Comparison of ENCODE assay signal across 33 cellular contexts in genomic region chr14:97513891-97514290, GRCh38.
A peak's percentile ranks its signal among the peaks of the same experiment; 100 is the strongest.
DNase-seq lines count a peak whose midpoint lies in the region; ATAC-seq and TF ChIP-seq lines count a peak whose summit lies in the region.
"Had no signal": no experiment of that assay in that cellular context is flagged by ENCODE, and none has a peak within 500 bp of the region (broad histone marks: within the 10 kb centered on the region; RNA-seq: fewer than 3 reads in every experiment).

No MANE protein-coding gene starts in this region.

- DNase-seq in A673 (ENCODE audit: low spot score) (peak; percentile 73), SK-N-MC (ENCODE audit: low read depth, low spot score) (peak; percentile 93), T-helper 17 cell (no peak), WERI-Rb-1 (no peak), NCI-H2029 treated with DMSO at 0.1 percent for 48 hours (lab: John Stamatoyannopoulos, UW) (no peak)
- DNase-seq: 8988T; ACHN; AML-193; BE2C; C1 segment of cervical spinal cord; Caco-2; Calu3; CD4-positive, alpha-beta memory T cell; CD4-positive, alpha-beta T cell; CD4-positive, CD25-positive, alpha-beta regulatory T cell; CD8-positive, alpha-beta memory T cell; CD8-positive, alpha-beta T cell; COR-L47; DMS 273 treated with DMSO at 0.1 percent for 48 hours; DMS153; DMS53; DMS79; DMS79 treated with DMSO at 0.1 percent for 48 hours; DND-41; EL had no signal

- H3K9ac ChIP-seq in SK-N-MC (ENCODE audit: insufficient read length), result peak overlapping the region; percentile 73
- H3K9ac ChIP-seq: BLaER1; BLaER1 treated with 17β-estradiol and CSF1 and Interleukin-3, amounts not matched to agents 10 nM and 100 nM had no signal

- H3K4me3 ChIP-seq in A673 (ENCODE audit: low read depth, low read length, poor library complexity, severe bottlenecking) (no peak overlapping the region), SK-N-MC (0 out of 2 replicates have a peak overlapping the region, but pooled peaks have one; percentile 0), WERI-Rb-1 (ENCODE audit: low read depth, low read length) (no peak overlapping the region)
- H3K4me3 ChIP-seq: A549; BLaER1; BLaER1 treated with 17β-estradiol and CSF1 and Interleukin-3, amounts not matched to agents 10 nM and 100 nM had no signal

- ATAC-seq in T-helper 17 cell (no peak), GM18861 (IDR thresholded peaks at IDR 0.05; ENCODE audit: unreplicated experiment) (no peak)
- ATAC-seq: A549; CD8-positive, alpha-beta T cell had no signal

- H3K4me1 ChIP-seq in A673 (ENCODE audit: insufficient read depth, low read length, poor library complexity, severe bottlenecking), result peaks cover 8% of the 10 kb centered on the region
- H3K4me1 ChIP-seq: A549; BE2C; BLaER1; BLaER1 treated with 17β-estradiol and CSF1 and Interleukin-3, amounts not matched to agents 10 nM and 100 nM; Caco-2 had no signal

- H3K36me3 ChIP-seq in A673 (ENCODE audit: insufficient read depth, low read length, poor library complexity, severe bottlenecking) (no peaks in the 10 kb centered on the region), SK-N-MC (ENCODE audit: insufficient read depth, low read length) (no peaks in the 10 kb centered on the region), WERI-Rb-1 (no peaks in the 10 kb centered on the region)
- H3K36me3 ChIP-seq: BE2C; BLaER1; BLaER1 treated with 17β-estradiol and CSF1 and Interleukin-3, amounts not matched to agents 10 nM and 100 nM had no signal

- H3K4me1 Mint-ChIP-seq in T-helper 17 cell, result no peaks in the 10 kb centered on the region
- H3K4me1 Mint-ChIP-seq: B cell; CD14-positive monocyte; CD8-positive, alpha-beta memory T cell had no signal

- no peaks in the 10 kb centered on the region for H3K27me3 ChIP-seq in A673 (replicated peaks; ENCODE audit: insufficient read depth, low read depth, low read length, poor library complexity)
- H3K27me3 ChIP-seq in WERI-Rb-1 (ENCODE audit: insufficient read depth, low read depth, severe bottlenecking), result peaks cover 53% of the 10 kb centered on the region
- H3K27me3 ChIP-seq: BE2C; BLaER1; BLaER1 treated with 17β-estradiol and CSF1 and Interleukin-3, amounts not matched to agents 10 nM and 100 nM had no signal

- no peaks in the 10 kb centered on the region for H3K27me3 Mint-ChIP-seq in T-helper 17 cell
- H3K27me3 Mint-ChIP-seq: B cell; CD4-positive, alpha-beta memory T cell; CD4-positive, alpha-beta T cell; CD4-positive, CD25-positive, alpha-beta regulatory T cell had no signal

- peak overlapping the region; percentile 24 for H3K27ac Mint-ChIP-seq in T-helper 17 cell
- H3K27ac Mint-ChIP-seq: B cell; CD4-positive, alpha-beta T cell; CD4-positive, CD25-positive, alpha-beta regulatory T cell; CD8-positive, alpha-beta T cell had no signal

- no peaks in the 10 kb centered on the region for H3K9me3 ChIP-seq in A673 (ENCODE audit: low read depth, low read length, poor library complexity, severe bottlenecking)
- peaks cover 12% of the 10 kb centered on the region; the same call in 1 of the 2 replicates for H3K9me3 ChIP-seq in SK-N-MC (ENCODE audit: low read depth, low read length)
- no peaks in the 10 kb centered on the region for H3K9me3 ChIP-seq in T-helper 17 cell (ENCODE audit: control insufficient read depth, low read length, poor library complexity, severe bottlenecking)
- no peaks in the 10 kb centered on the region for H3K9me3 ChIP-seq in WERI-Rb-1 (ENCODE audit: severe bottlenecking)
- H3K9me3 ChIP-seq: A549, BE2C, Caco-2 had no signal

- no peaks in the 10 kb centered on the region for H3K36me3 Mint-ChIP-seq in T-helper 17 cell (ENCODE audit: low read depth)
- H3K36me3 Mint-ChIP-seq: CD14-positive monocyte; CD4-positive, alpha-beta memory T cell; CD8-positive, alpha-beta T cell had no signal

- no peak overlapping the region for H3K4me3 Mint-ChIP-seq in T-helper 17 cell
- H3K4me3 Mint-ChIP-seq: B cell; CD14-positive monocyte; CD4-positive, alpha-beta memory T cell; CD4-positive, alpha-beta T cell; CD4-positive, CD25-positive, alpha-beta regulatory T cell; CD8-positive, alpha-beta memory T cell; CD8-positive, alpha-beta T cell had no signal

- intact Hi-C loops in A673 (cut with micrococcal nuclease; ENCODE audit: unreplicated experiment), result no loop called here

- CTCF ChIA-PET in A673 (lab: Charles Lee), result no interaction called here

- no TSS peak for BruUV-seq in A673 (replicated peaks; lab: Mats Ljungman, UMichigan)

- no peak for TF ChIP-seq CTCF in A673 (conservative IDR thresholded peaks at IDR 0.05; ENCODE audit: low read depth, low read length)
- TF ChIP-seq CTCF in WERI-Rb-1 (IDR thresholded peaks at IDR 0.05; ENCODE audit: low read depth, low read length), result no peak

- peak overlapping the region; percentile 70 for H3K27ac ChIP-seq in A673 (ENCODE audit: low read depth, low read length, poor library complexity, severe bottlenecking)
- H3K27ac ChIP-seq in SK-N-MC, result peak overlapping the region; percentile 99
- H3K27ac ChIP-seq in WERI-Rb-1, result no peak overlapping the region
- H3K27ac ChIP-seq: 22Rv1; A549; BLaER1; BLaER1 treated with 17β-estradiol and CSF1 and Interleukin-3, amounts not matched to agents 10 nM and 100 nM; C4-2B had no signal

- POLR2A ChIA-PET in A673 (lab: Charles Lee; ENCODE audit: low non-redundant PET), result no interaction called here

Comparison
In these comparisons a context has a peak if more than half of its experiments do, and no peak if none do; other contexts are left out.
1. DNase-seq: peak in A673 (single experiment) and SK-N-MC (single experiment); none in T-helper 17 cell (0 of 3), WERI-Rb-1 (single experiment) and NCI-H2029 treated with DMSO at 0.1 percent for 48 hours (single experiment).